8 cellular contexts compared by ENCODE assay signal in the genomic region with DNA sequence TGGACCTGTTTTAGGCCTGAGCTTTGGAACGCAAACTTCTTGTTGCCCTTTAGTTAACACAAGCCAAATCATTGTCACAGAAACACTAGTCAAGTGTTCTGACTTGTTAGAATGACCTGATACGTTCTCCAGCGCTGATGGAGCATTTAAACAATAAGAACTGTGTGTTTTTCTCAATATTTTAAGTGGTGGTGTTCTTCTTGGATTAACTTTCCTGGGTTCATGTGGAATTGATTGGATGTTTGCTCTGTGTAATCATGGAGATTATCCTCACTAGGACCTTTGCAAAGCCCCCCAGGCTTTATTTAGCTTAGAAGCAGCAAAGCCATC. TPM values are rescaled to one million over a fixed set of nuclear protein-coding genes. Genes with fewer than 3 reads are reported as not detected.
A peak's percentile ranks its signal among the peaks of the same experiment; 100 is the strongest.
DNase-seq lines count a peak whose midpoint lies in the region; ATAC-seq lines count a peak whose summit lies in the region.

No MANE protein-coding gene starts in this region.

- no peak for ATAC-seq in activated T-helper 17 cell treated with anti-CD3 and anti-CD28 coated beads, Interleukin-2, amount 50 U/mL, for 72 hours (replicated peaks)
- no peak for ATAC-seq in stimulated activated naive B cell treated with anti-CD40 and anti-IgM and Interleukin-4, amounts not matched to agents 10 μg/mL and 1 μg/mL and 100 μg/mL, for 72 hours (replicated peaks)
- no peak for ATAC-seq in GM21367 (IDR thresholded peaks at IDR 0.05; ENCODE audit: unreplicated experiment)

- H3K4me3 Mint-ChIP-seq in activated T-helper 17 cell treated with anti-CD3 and anti-CD28 coated beads, Interleukin-2, amount 50 U/mL, for 72 hours, result peak overlapping the region; percentile 90
- peak overlapping the region; percentile 89 to 99 for H3K4me3 Mint-ChIP-seq in stimulated activated naive B cell treated with anti-CD40 and anti-IgM and Interleukin-4, amounts not matched to agents 10 μg/mL and 1 μg/mL and 100 μg/mL, for 72 hours

- H3K36me3 Mint-ChIP-seq in activated T-helper 17 cell treated with anti-CD3 and anti-CD28 coated beads, Interleukin-2, amount 50 U/mL, for 72 hours (ENCODE audit: low read depth), result no peaks in the 10 kb centered on the region
- no peaks in the 10 kb centered on the region for H3K36me3 Mint-ChIP-seq in stimulated activated naive B cell treated with anti-CD40 and anti-IgM and Interleukin-4, amounts not matched to agents 10 μg/mL and 1 μg/mL and 100 μg/mL, for 72 hours

- H3K9me3 Mint-ChIP-seq in activated T-helper 17 cell treated with anti-CD3 and anti-CD28 coated beads, Interleukin-2, amount 50 U/mL, for 72 hours, result no peaks in the 10 kb centered on the region
- no peaks in the 10 kb centered on the region for H3K9me3 Mint-ChIP-seq in stimulated activated naive B cell treated with anti-CD40 and anti-IgM and Interleukin-4, amounts not matched to agents 10 μg/mL and 1 μg/mL and 100 μg/mL, for 72 hours

- peaks cover 3% of the 10 kb centered on the region for H3K27me3 Mint-ChIP-seq in activated T-helper 17 cell treated with anti-CD3 and anti-CD28 coated beads, Interleukin-2, amount 50 U/mL, for 72 hours
- no peaks in the 10 kb centered on the region for H3K27me3 Mint-ChIP-seq in stimulated activated naive B cell treated with anti-CD40 and anti-IgM and Interleukin-4, amounts not matched to agents 10 μg/mL and 1 μg/mL and 100 μg/mL, for 72 hours

- peak overlapping the region; percentile 83 for H3K4me3 ChIP-seq in iPS-11a (ENCODE audit: low read depth, low read length)

- DNase-seq in NCI-H345 (lab: John Stamatoyannopoulos, UW), result peak; percentile 23
- no peak for DNase-seq in NCI-H345 treated with DMSO at 0.1 percent for 48 hours (lab: John Stamatoyannopoulos, UW; ENCODE audit: unreplicated experiment)
- DNase-seq in stimulated activated naive B cell treated with anti-CD40 and anti-IgM and Interleukin-4, amounts not matched to agents 10 μg/mL and 1 μg/mL and 100 μg/mL, for 72 hours, result no peak
- DNase-seq in NCI-H2227 treated with DMSO at 0.1 percent for 48 hours (lab: John Stamatoyannopoulos, UW), result no peak
- no peak for DNase-seq in NCI-H748 treated with DMSO at 0.1 percent for 48 hours (lab: John Stamatoyannopoulos, UW)

- H3K4me1 Mint-ChIP-seq in activated T-helper 17 cell treated with anti-CD3 and anti-CD28 coated beads, Interleukin-2, amount 50 U/mL, for 72 hours, result peaks cover 12% of the 10 kb centered on the region
- H3K4me1 Mint-ChIP-seq in stimulated activated naive B cell treated with anti-CD40 and anti-IgM and Interleukin-4, amounts not matched to agents 10 μg/mL and 1 μg/mL and 100 μg/mL, for 72 hours, result peaks cover 16 to 37% of the 10 kb centered on the region in 2 donors

- no peak overlapping the region for H3K27ac Mint-ChIP-seq in activated T-helper 17 cell treated with anti-CD3 and anti-CD28 coated beads, Interleukin-2, amount 50 U/mL, for 72 hours
- H3K27ac Mint-ChIP-seq in stimulated activated naive B cell treated with anti-CD40 and anti-IgM and Interleukin-4, amounts not matched to agents 10 μg/mL and 1 μg/mL and 100 μg/mL, for 72 hours, result no peak overlapping the region

RNA-seq across cellular contexts. Expression of gene LRRC1, which starts 1.6 kb away (rescaled TPM):
- 1 to 10 TPM; 1.7 to 2.2 TPM for total RNA-seq in activated T-helper 17 cell treated with anti-CD3 and anti-CD28 coated beads, Interleukin-2, amount 50 U/mL, for 72 hours
